In genomic region chr10:124481717-124482116, GRCh38 we compare ENCODE assay signal across 1 cellular context.
TF ChIP-seq lines count a peak whose summit lies in the region.

No MANE protein-coding gene starts in this region.

TF ChIP-seq in H1, 55 proteins besides CTCF, POLR2A, EP300 and RAD21:
- TF ChIP-seq EGR1 (IDR thresholded peaks at IDR 0.05; ENCODE audit: borderline replicate concordance, low read depth, low read length), result no peak
